In genomic region chr1:154348429-154349076, GRCh38 we compare ENCODE assay signal across 15 cellular contexts. TPM values are rescaled to one million over a fixed set of nuclear protein-coding genes. Genes with fewer than 3 reads are reported as not detected.
DNase-seq lines count a peak whose midpoint lies in the region; ATAC-seq and TF ChIP-seq lines count a peak whose summit lies in the region.
"Had no signal": no experiment of that assay in that cellular context is flagged by ENCODE, and none has a peak within 500 bp of the region (broad histone marks: within the 10 kb centered on the region; RNA-seq: fewer than 3 reads in every experiment).

No MANE protein-coding gene starts in this region.

- no peaks in the 10 kb centered on the region for H4K20me1 ChIP-seq in PC-3 (ENCODE audit: low read length)

- H3K9ac ChIP-seq in PC-3 (ENCODE audit: low read length) = no peak overlapping the region

- no peaks in the 10 kb centered on the region for H3K9me3 ChIP-seq in PC-3 (ENCODE audit: low read length)
- H3K9me3 ChIP-seq: testis had no signal

- ATAC-seq in PC-3 (no peak), HG03354 (IDR thresholded peaks at IDR 0.05; ENCODE audit: poor library complexity, severe bottlenecking, unreplicated experiment) (no peak), GM19467 (IDR thresholded peaks at IDR 0.05; ENCODE audit: unreplicated experiment) (no peak)

- H2AFZ ChIP-seq in PC-3 (ENCODE audit: low read length) = no peak overlapping the region

- H3K27ac ChIP-seq in C4-2B = peak overlapping the region; percentile 4; the same call in 1 of the 2 replicates
- no peak overlapping the region for H3K27ac ChIP-seq in PC-3 (ENCODE audit: low read length)
- H3K27ac ChIP-seq: skin epidermis, testis had no signal

- H3K4me1 ChIP-seq in PC-3 (ENCODE audit: insufficient read depth, low read length) = peaks cover 19% of the 10 kb centered on the region; the same call in 1 of the 2 replicates

- TF ChIP-seq CTCF in C4-2B (conservative IDR thresholded peaks at IDR 0.05) (no peak), PC-3 (conservative IDR thresholded peaks at IDR 0.05; ENCODE audit: low read depth, low read length) (peak; percentile 24; the same call in 1 of the 2 replicates), epithelial cell of proximal tubule (conservative IDR thresholded peaks at IDR 0.05; ENCODE audit: low read depth, low read length) (peak; percentile 33)

- CTCF ChIA-PET in PC-3 (lab: Charles Lee) = no interaction called here

- H3K9me2 ChIP-seq in PC-3 (replicated peaks; ENCODE audit: low read length) = no peaks in the 10 kb centered on the region

- BruUV-seq in PC-3 (replicated peaks; lab: Mats Ljungman, UMichigan) = no TSS peak

- intact Hi-C loops in PC-3 (cut with micrococcal nuclease) = no loop called here

- H3K27me3 ChIP-seq in PC-3 (ENCODE audit: low read length) = no peaks in the 10 kb centered on the region
- H3K27me3 ChIP-seq: testis had no signal

- no peak overlapping the region for H3K4me2 ChIP-seq in PC-3 (ENCODE audit: low read length)

- H3K4me3 ChIP-seq in PC-3 (ENCODE audit: low read length) (no peak overlapping the region), epithelial cell of proximal tubule (ENCODE audit: low read depth, low read length) (no peak overlapping the region)
- H3K4me3 ChIP-seq: skin epidermis, testis had no signal

- DNase-seq in G401 (ENCODE audit: low spot score) = peak; percentile 30
- no peak for DNase-seq in PC-3
- DNase-seq in epithelial cell of proximal tubule (ENCODE audit: low read depth) = no peak
- DNase-seq in retina = no peak
- DNase-seq: aorta; DMS153; effector CD4-positive, alpha-beta T cell; IMR-90; T1000; testis had no signal

- H3K36me3 ChIP-seq in PC-3 (ENCODE audit: low read depth, low read length) = peaks cover 16% of the 10 kb centered on the region

- no peaks in the 10 kb centered on the region for H3K79me2 ChIP-seq in PC-3 (ENCODE audit: low read length)

- in situ Hi-C loops in G401 (cut with HindIII; ENCODE audit: low sequenced_read_pairs) = no loop called here

- POLR2A ChIA-PET in PC-3 (lab: Charles Lee; ENCODE audit: unreplicated experiment) = no interaction called here

- no peaks in the 10 kb centered on the region for H3F3A ChIP-seq in PC-3 (ENCODE audit: low read length, unreplicated experiment)

RNA-seq across cellular contexts. Expression of gene ATP8B2, which starts 23.2 kb away (rescaled TPM):
- 66.6 and 73.8 TPM in 2 replicates for total RNA-seq in G401 (2014; rRNA removed; shearing (Covaris generic))
- total RNA-seq in PC-3 (2014; rRNA removed) = 25.7 and 36.3 TPM in 2 replicates
- 26.6 and 30.6 TPM in 2 replicates for total RNA-seq in epithelial cell of proximal tubule

RNA-seq across cellular contexts. Expression of gene AQP10, which starts 27.7 kb away (rescaled TPM):
- total RNA-seq in G401 (2014; rRNA removed; shearing (Covaris generic)) = 0.24 TPM in 1 of 2 replicates, not detected in the other
- total RNA-seq in PC-3 (2014; rRNA removed) = not detected in 2 replicates
- total RNA-seq in epithelial cell of proximal tubule = not detected in 2 replicates
- total RNA-seq: glomerular endothelial cell, IMR-90 had no signal

RNA-seq across cellular contexts. Expression of gene IL6R, which starts 56.6 kb away (rescaled TPM):
- 4.7 and 44.7 TPM in 2 replicates for total RNA-seq in G401 (2014; rRNA removed; shearing (Covaris generic))
- total RNA-seq in PC-3 (2014; rRNA removed) = 16.1 and 43.3 TPM in 2 replicates
- 9.5 and 14.5 TPM in 2 replicates for total RNA-seq in epithelial cell of proximal tubule
